In the genomic region with DNA sequence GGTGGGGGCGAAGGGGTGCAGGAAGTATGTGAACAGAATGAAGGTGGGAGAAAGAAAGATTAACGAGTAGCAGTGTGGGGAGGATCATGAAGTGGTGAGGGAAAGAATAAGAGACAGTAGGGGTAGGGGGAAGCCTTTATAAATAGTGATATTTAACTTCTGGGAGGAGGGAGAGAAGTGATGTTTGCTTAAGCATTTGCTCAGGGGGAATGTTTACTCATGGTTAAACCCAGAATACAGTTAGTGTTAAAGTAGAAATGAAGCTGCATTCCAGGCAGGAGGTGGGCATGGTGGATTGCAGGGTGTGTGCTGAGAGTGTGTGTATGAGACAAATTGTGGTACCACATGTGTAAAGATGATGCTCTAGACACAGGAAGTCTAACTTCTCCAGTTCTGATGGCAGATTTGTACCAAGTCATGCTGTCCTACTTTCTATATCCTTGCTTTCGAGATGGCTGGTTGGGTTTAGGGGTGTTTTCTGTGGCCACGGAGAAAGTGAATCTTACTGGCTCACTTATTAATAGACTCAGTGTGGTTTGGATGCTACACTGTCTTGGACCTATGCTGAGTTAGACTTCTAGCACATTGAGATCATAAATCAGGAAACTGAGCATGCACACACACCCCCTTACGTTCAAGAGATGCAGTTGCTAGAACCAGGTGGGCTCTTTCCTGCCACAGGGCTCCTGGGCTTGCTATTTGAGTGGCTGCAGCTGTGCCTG, we compare ENCODE assay signal across 8 cellular contexts. TPM values are rescaled to one million over a fixed set of nuclear protein-coding genes. Genes with fewer than 3 reads are reported as not detected.
DNase-seq lines count a peak whose midpoint lies in the region; ATAC-seq and TF ChIP-seq lines count a peak whose summit lies in the region.

No MANE protein-coding gene starts in this region.

- H3K27ac ChIP-seq in BLaER1 (no peak overlapping the region), VCaP (peak overlapping the region; percentile 66), sigmoid colon (no peak overlapping the region)

- TF ChIP-seq CTCF in VCaP (conservative IDR thresholded peaks at IDR 0.05) = no peak
- TF ChIP-seq CTCF in sigmoid colon (IDR thresholded peaks at IDR 0.05) = no peak

- peak; percentile 81 for ATAC-seq in GM19395 (IDR thresholded peaks at IDR 0.05; ENCODE audit: unreplicated experiment)
- ATAC-seq in HG03442 (IDR thresholded peaks at IDR 0.05; ENCODE audit: unreplicated experiment) = peak; percentile 79
- ATAC-seq in GM19324 (IDR thresholded peaks at IDR 0.05; ENCODE audit: low FRiP score, unreplicated experiment) = no peak

- no peak for TF ChIP-seq EP300 in sigmoid colon (IDR thresholded peaks at IDR 0.05)

- no peaks in the 10 kb centered on the region for H3K27me3 ChIP-seq in BLaER1
- H3K27me3 ChIP-seq in sigmoid colon = no peaks in the 10 kb centered on the region

- no peak overlapping the region for H3K4me3 ChIP-seq in BLaER1
- no peak overlapping the region for H3K4me3 ChIP-seq in sigmoid colon

- no peaks in the 10 kb centered on the region for H4K20me1 ChIP-seq in BLaER1

- 26 to 35% methylated on average over 5 of the region's 5 CpGs for WGBS in sigmoid colon, 2 donors

- H3K36me3 ChIP-seq in BLaER1 (no peaks in the 10 kb centered on the region), sigmoid colon (no peaks in the 10 kb centered on the region)

- H3K4me2 ChIP-seq in BLaER1 = peak overlapping the region; percentile 15

- H3K9ac ChIP-seq in BLaER1 = no peak overlapping the region

- H3K9me3 ChIP-seq in BLaER1 = no peaks in the 10 kb centered on the region; the same call in 1 of the 2 replicates
- no peaks in the 10 kb centered on the region for H3K9me3 ChIP-seq in sigmoid colon

- intact Hi-C loops in sigmoid colon (cut with DNase I) = no loop called here

- DNase-seq in NCI-H774 (lab: John Stamatoyannopoulos, UW) (no peak), sigmoid colon (no peak), activated gamma-delta T cell treated with Interleukin-2 at 50 U/mL for 16 hours (no peak)

- TF ChIP-seq POLR2A in sigmoid colon (IDR thresholded peaks at IDR 0.05) = no peak

- H3K4me1 ChIP-seq in BLaER1 (peaks cover 12% of the 10 kb centered on the region), sigmoid colon (no peaks in the 10 kb centered on the region)

RNA-seq across cellular contexts. Expression of gene DNMBP, which starts 10.6 kb away (rescaled TPM):
- total RNA-seq in sigmoid colon = 10 to 100 TPM; 15.0 to 21.6 (median 16.0) TPM
- 10 to 100 TPM; 18.6 to 21.2 (median 19.9) TPM for polyA plus RNA-seq in sigmoid colon
